In genomic region chr1:93601686-93602085, GRCh38 we compare ENCODE assay signal across 21 cellular contexts.
DNase-seq lines count a peak whose midpoint lies in the region; ATAC-seq, FAIRE-seq and TF ChIP-seq lines count a peak whose summit lies in the region.
"Had no signal": no experiment of that assay in that cellular context is flagged by ENCODE, and none has a peak within 500 bp of the region (broad histone marks: within the 10 kb centered on the region; RNA-seq: fewer than 3 reads in every experiment).

No MANE protein-coding gene starts in this region.

- no peaks in the 10 kb centered on the region for H3K27me3 Mint-ChIP-seq in Caco-2 (ENCODE audit: insufficient read depth, unreplicated experiment)
- H3K27me3 Mint-ChIP-seq in HFFc6 (ENCODE audit: insufficient read depth): peaks cover 1% of the 10 kb centered on the region
- peaks cover 15% of the 10 kb centered on the region for H3K27me3 Mint-ChIP-seq in glutamatergic neuron (ENCODE audit: unreplicated experiment)

- H3K4me3 Mint-ChIP-seq in Caco-2 (ENCODE audit: unreplicated experiment): no peak overlapping the region
- H3K4me3 Mint-ChIP-seq in HFFc6: no peak overlapping the region
- H3K4me3 Mint-ChIP-seq in glutamatergic neuron (ENCODE audit: unreplicated experiment): no peak overlapping the region
- H3K4me3 Mint-ChIP-seq: H9 had no signal

- H3K36me3 ChIP-seq in Caco-2 (ENCODE audit: control insufficient read depth, insufficient read depth, low read length) (no peaks in the 10 kb centered on the region), small intestine (ENCODE audit: control insufficient read depth in 2 of 2, insufficient read depth in 2 of 2, low read length in 2 of 2) (no peaks in the 10 kb centered on the region)
- H3K36me3 ChIP-seq: BE2C had no signal

- WGBS in small intestine, 3 donors: 9 to 49% (median 22%) methylated on average over 1 of the region's 1 CpG

- H3K9me3 Mint-ChIP-seq in Caco-2 (ENCODE audit: unreplicated experiment): no peaks in the 10 kb centered on the region
- H3K9me3 Mint-ChIP-seq in HFFc6: no peaks in the 10 kb centered on the region
- H3K9me3 Mint-ChIP-seq in glutamatergic neuron (ENCODE audit: unreplicated experiment): peaks cover 38% of the 10 kb centered on the region
- H3K9me3 Mint-ChIP-seq: H9 had no signal

- TF ChIP-seq POLR2A in GM12892 (IDR thresholded peaks at IDR 0.05; ENCODE audit: low read depth, low read length): no peak

- no peak overlapping the region for H3K27ac ChIP-seq in small intestine (ENCODE audit: low read depth in 1 of 2, low read length in 1 of 2)
- H3K27ac ChIP-seq: GM23248, KMS-11 had no signal

- intact Hi-C loops in Caco-2 (cut with micrococcal nuclease; ENCODE audit: unreplicated experiment): no loop called here

- H3K27me3 ChIP-seq in Caco-2 (replicated peaks; ENCODE audit: control insufficient read depth, insufficient read depth, low read length) (no peaks in the 10 kb centered on the region), small intestine (ENCODE audit: control insufficient read depth in 2 of 2, insufficient read depth in 2 of 2, low read length in 2 of 2) (no peaks in the 10 kb centered on the region)
- H3K27me3 ChIP-seq: BE2C had no signal

- CTCF ChIA-PET in Caco-2 (lab: Charles Lee): no interaction called here

- H3K4me1 ChIP-seq in Caco-2: peaks cover 32% of the 10 kb centered on the region
- peaks cover 3 to 13% of the 10 kb centered on the region in 2 donors for H3K4me1 ChIP-seq in small intestine (ENCODE audit: control insufficient read depth in 2 of 2, insufficient read depth in 1 of 2, low read depth in 1 of 2, low read length in 1 of 2)

- H3K4me1 Mint-ChIP-seq in Caco-2 (ENCODE audit: low read depth, unreplicated experiment): peaks cover 30% of the 10 kb centered on the region
- H3K4me1 Mint-ChIP-seq in HFFc6 (ENCODE audit: low read depth): peaks cover 83% of the 10 kb centered on the region
- peaks cover 63% of the 10 kb centered on the region for H3K4me1 Mint-ChIP-seq in glutamatergic neuron (ENCODE audit: low read depth, unreplicated experiment)

- H3K27ac Mint-ChIP-seq in Caco-2 (ENCODE audit: unreplicated experiment) (peak overlapping the region; percentile 29), HFFc6 (0 out of 2 replicates have a peak overlapping the region, but pooled peaks have one; percentile 43), glutamatergic neuron (ENCODE audit: unreplicated experiment) (peak overlapping the region; percentile 65)
- H3K27ac Mint-ChIP-seq: H9 had no signal

- H3K4me3 ChIP-seq in Caco-2 (ENCODE audit: low read depth, low read length) (no peak overlapping the region), small intestine (ENCODE audit: low read depth in 1 of 2, low read length in 2 of 2) (no peak overlapping the region)
- H3K4me3 ChIP-seq: GM23248, PC-9 had no signal

- POLR2A ChIA-PET in Caco-2 (lab: Charles Lee): no interaction called here

- H3K36me3 Mint-ChIP-seq in Caco-2 (ENCODE audit: insufficient read depth, unreplicated experiment) (peaks cover 11% of the 10 kb centered on the region), HFFc6 (ENCODE audit: low read depth) (peaks cover 11% of the 10 kb centered on the region), glutamatergic neuron (ENCODE audit: unreplicated experiment) (peaks cover 19% of the 10 kb centered on the region)

- no peak for FAIRE-seq in small intestine (lab: Jason Lieb, UNC)
- FAIRE-seq in GM12892 (lab: Jason Lieb, UNC): no peak
- FAIRE-seq: GM12891, GM18507 had no signal

- H3K9me3 ChIP-seq in Caco-2: no peaks in the 10 kb centered on the region
- no peaks in the 10 kb centered on the region for H3K9me3 ChIP-seq in small intestine (ENCODE audit: control insufficient read depth, low read depth)
- H3K9me3 ChIP-seq: BE2C had no signal

- no peak for ATAC-seq in HG03469 (IDR thresholded peaks at IDR 0.05; ENCODE audit: unreplicated experiment)
- no peak for ATAC-seq in HG02973 (IDR thresholded peaks at IDR 0.05; ENCODE audit: unreplicated experiment)

- TF ChIP-seq CTCF in Caco-2 (IDR thresholded peaks at IDR 0.05; ENCODE audit: insufficient read depth in 1 of 2, low read depth in 1 of 2, low read length in 1 of 2, severe bottlenecking in 1 of 2, unreplicated experiment in 1 of 2): no peak
- TF ChIP-seq CTCF in HFFc6 (IDR thresholded peaks at IDR 0.05): no peak
- TF ChIP-seq CTCF in glutamatergic neuron (IDR thresholded peaks at IDR 0.05; ENCODE audit: partially characterized antibody, unreplicated experiment): no peak

- no peak for DNase-seq in Caco-2
- no peak for DNase-seq in HFFc6
- no peak for DNase-seq in glutamatergic neuron
- peak; percentile 47 for DNase-seq in small intestine
- no peak for DNase-seq in GM12892 (ENCODE audit: insufficient read length)
- DNase-seq: BE2C, DMS 273 treated with DMSO at 0.1 percent for 48 hours, GM23248, H9, IMR-90, MV-4-11, NCI-H1694 treated with DMSO at 0.1 percent for 48 hours, NCI-H748 treated with DMSO at 0.1 percent for 48 hours, PC-9, RPMI8226, SIG-M5 had no signal

- no TSS peak for BruUV-seq in Caco-2 (replicated peaks; lab: Mats Ljungman, UMichigan)
